ENCODE assay signal across 1 cellular context in the genomic region with DNA sequence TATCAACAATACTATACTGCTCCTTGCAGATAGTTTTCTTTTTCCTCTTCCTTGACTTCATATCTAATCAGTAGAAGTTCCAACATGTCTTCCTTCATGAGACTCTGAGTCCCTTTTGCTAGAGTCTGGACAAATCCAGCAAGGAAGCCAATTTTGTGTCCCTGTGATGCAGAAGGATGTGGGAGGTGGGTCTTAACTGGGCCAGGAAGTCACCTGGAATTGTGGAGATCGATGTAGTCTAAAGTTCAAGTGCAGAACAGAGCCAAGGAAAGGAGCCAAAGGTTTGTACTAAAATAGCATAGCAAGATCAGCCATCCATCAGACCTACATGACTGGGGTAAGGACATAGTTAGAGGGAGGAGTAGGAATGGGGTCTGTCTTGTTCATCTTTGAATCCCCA.
TF ChIP-seq lines count a peak whose summit lies in the region.

No MANE protein-coding gene starts in this region.

TF ChIP-seq in HepG2, 621 proteins besides CTCF, POLR2A, EP300 and RAD21 (continued from another document and continues in another):
- TF ChIP-seq HNF1B (CRISPR knock-in tag; IDR thresholded peaks at IDR 0.05) (0 out of 2 replicates have a peak, but pooled peaks have one; percentile 17), MTA1 (CRISPR knock-in tag; IDR thresholded peaks at IDR 0.05; ENCODE audit: borderline replicate concordance) (no peak), ZNF512B (CRISPR knock-in tag; IDR thresholded peaks at IDR 0.05; ENCODE audit: borderline replicate concordance) (no peak), ZNF576 (CRISPR knock-in tag; IDR thresholded peaks at IDR 0.05) (0 out of 2 replicates have a peak, but pooled peaks have one; percentile 23), GMEB1 (CRISPR knock-in tag; IDR thresholded peaks at IDR 0.05; ENCODE audit: borderline replicate concordance) (0 out of 2 replicates have a peak, but pooled peaks have one; percentile 32), ZNF18 (CRISPR knock-in tag; IDR thresholded peaks at IDR 0.05; ENCODE audit: insufficient replicate concordance) (no peak), SNAPC2 (CRISPR knock-in tag; IDR thresholded peaks at IDR 0.05) (no peak), NR2F2 (IDR thresholded peaks at IDR 0.05; ENCODE audit: borderline replicate concordance, low read depth) (no peak), MIER2 (CRISPR knock-in tag; IDR thresholded peaks at IDR 0.05) (no peak), ZKSCAN1 (IDR thresholded peaks at IDR 0.05; ENCODE audit: low read length) (no peak), HOXD1 (CRISPR knock-in tag; IDR thresholded peaks at IDR 0.05) (no peak), ZSCAN25 (CRISPR knock-in tag; IDR thresholded peaks at IDR 0.05) (0 out of 2 replicates have a peak, but pooled peaks have one; percentile 36), ZSCAN12 (CRISPR knock-in tag; IDR thresholded peaks at IDR 0.05) (no peak), ZMYM4 (CRISPR knock-in tag; IDR thresholded peaks at IDR 0.05) (peak; percentile 47; the same call in 1 of the 2 replicates), RNF2 (conservative IDR thresholded peaks at IDR 0.05; ENCODE audit: low read depth) (no peak), FOXA1 (IDR thresholded peaks at IDR 0.05) (no peak), FOXA1 (CRISPR knock-in tag; IDR thresholded peaks at IDR 0.05) (no peak), ZNF644 (CRISPR knock-in tag; IDR thresholded peaks at IDR 0.05; ENCODE audit: low read depth) (no peak), FOXK1 (CRISPR knock-in tag; IDR thresholded peaks at IDR 0.05; ENCODE audit: borderline replicate concordance, low read depth) (no peak), POGZ (CRISPR knock-in tag; IDR thresholded peaks at IDR 0.05) (peak; percentile 48), ATF7-NPFF (CRISPR knock-in tag; IDR thresholded peaks at IDR 0.05; ENCODE audit: low read depth) (peak; percentile 21; the same call in 1 of the 2 replicates), BCLAF1 (IDR thresholded peaks at IDR 0.05) (no peak), MAFG (CRISPR knock-in tag; IDR thresholded peaks at IDR 0.05) (no peak), ZBTB3 (CRISPR knock-in tag; IDR thresholded peaks at IDR 0.05; ENCODE audit: borderline replicate concordance, low read depth) (no peak), ZNF17 (CRISPR knock-in tag; IDR thresholded peaks at IDR 0.05) (no peak)
- TF ChIP-seq, protein P1, sequence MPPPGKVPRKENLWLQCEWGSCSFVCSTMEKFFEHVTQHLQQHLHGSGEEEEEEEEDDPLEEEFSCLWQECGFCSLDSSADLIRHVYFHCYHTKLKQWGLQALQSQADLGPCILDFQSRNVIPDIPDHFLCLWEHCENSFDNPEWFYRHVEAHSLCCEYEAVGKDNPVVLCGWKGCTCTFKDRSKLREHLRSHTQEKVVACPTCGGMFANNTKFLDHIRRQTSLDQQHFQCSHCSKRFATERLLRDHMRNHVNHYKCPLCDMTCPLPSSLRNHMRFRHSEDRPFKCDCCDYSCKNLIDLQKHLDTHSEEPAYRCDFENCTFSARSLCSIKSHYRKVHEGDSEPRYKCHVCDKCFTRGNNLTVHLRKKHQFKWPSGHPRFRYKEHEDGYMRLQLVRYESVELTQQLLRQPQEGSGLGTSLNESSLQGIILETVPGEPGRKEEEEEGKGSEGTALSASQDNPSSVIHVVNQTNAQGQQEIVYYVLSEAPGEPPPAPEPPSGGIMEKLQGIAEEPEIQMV (CRISPR knock-in tag; IDR thresholded peaks at IDR 0.05; ENCODE audit: low read depth), result no peak
- TF ChIP-seq, protein P2, sequence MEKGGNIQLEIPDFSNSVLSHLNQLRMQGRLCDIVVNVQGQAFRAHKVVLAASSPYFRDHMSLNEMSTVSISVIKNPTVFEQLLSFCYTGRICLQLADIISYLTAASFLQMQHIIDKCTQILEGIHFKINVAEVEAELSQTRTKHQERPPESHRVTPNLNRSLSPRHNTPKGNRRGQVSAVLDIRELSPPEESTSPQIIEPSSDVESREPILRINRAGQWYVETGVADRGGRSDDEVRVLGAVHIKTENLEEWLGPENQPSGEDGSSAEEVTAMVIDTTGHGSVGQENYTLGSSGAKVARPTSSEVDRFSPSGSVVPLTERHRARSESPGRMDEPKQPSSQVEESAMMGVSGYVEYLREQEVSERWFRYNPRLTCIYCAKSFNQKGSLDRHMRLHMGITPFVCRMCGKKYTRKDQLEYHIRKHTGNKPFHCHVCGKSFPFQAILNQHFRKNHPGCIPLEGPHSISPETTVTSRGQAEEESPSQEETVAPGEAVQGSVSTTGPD (CRISPR knock-in tag; IDR thresholded peaks at IDR 0.05), result 0 out of 2 replicates have a peak, but pooled peaks have one; percentile 58
- TF ChIP-seq, protein P3, sequence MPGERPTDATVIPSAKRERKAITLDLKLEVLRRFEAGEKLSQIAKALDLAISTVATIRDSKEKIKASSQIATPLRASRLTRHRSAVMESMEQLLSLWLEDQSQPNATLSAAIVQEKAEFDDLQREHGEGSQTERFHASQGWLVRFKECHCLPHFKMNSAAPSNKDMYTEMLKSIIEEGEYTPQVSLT (CRISPR knock-in tag; IDR thresholded peaks at IDR 0.05; ENCODE audit: borderline replicate concordance, low read depth), result no peak
- TF ChIP-seq, protein P4, sequence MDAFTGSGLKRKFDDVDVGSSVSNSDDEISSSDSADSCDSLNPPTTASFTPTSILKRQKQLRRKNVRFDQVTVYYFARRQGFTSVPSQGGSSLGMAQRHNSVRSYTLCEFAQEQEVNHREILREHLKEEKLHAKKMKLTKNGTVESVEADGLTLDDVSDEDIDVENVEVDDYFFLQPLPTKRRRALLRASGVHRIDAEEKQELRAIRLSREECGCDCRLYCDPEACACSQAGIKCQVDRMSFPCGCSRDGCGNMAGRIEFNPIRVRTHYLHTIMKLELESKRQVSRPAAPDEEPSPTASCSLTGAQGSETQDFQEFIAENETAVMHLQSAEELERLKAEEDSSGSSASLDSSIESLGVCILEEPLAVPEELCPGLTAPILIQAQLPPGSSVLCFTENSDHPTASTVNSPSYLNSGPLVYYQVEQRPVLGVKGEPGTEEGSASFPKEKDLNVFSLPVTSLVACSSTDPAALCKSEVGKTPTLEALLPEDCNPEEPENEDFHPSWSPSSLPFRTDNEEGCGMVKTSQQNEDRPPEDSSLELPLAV (CRISPR knock-in tag; conservative IDR thresholded peaks at IDR 0.05; ENCODE audit: low read depth), result no peak
